22 cellular contexts compared by ENCODE assay signal in genomic region chr17:8444506-8444905, GRCh38. TPM values are rescaled to one million over a fixed set of nuclear protein-coding genes. Genes with fewer than 3 reads are reported as not detected.
A peak's percentile ranks its signal among the peaks of the same experiment; 100 is the strongest.
DNase-seq lines count a peak whose midpoint lies in the region; ATAC-seq and TF ChIP-seq lines count a peak whose summit lies in the region.
"Had no signal": no experiment of that assay in that cellular context is flagged by ENCODE, and none has a peak within 500 bp of the region (broad histone marks: within the 10 kb centered on the region; RNA-seq: fewer than 3 reads in every experiment).

No MANE protein-coding gene starts in this region.

- no peaks in the 10 kb centered on the region for H3K9me3 ChIP-seq in neutrophil
- H3K9me3 ChIP-seq: BE2C, HAP-1 had no signal

- peaks cover 77% of the 10 kb centered on the region for H3K4me1 Mint-ChIP-seq in endothelial cell (ENCODE audit: unreplicated experiment)
- peaks cover 25% of the 10 kb centered on the region for H3K4me1 Mint-ChIP-seq in activated CD4-positive, alpha-beta T cell treated with anti-CD3 and anti-CD28 coated beads, Interleukin-2, amount 10 ng/mL, durations not matched to agents 7 days and 5 days

- peak overlapping the region; percentile 9 for H3K27ac Mint-ChIP-seq in endothelial cell (ENCODE audit: unreplicated experiment)
- H3K27ac Mint-ChIP-seq in activated CD4-positive, alpha-beta T cell treated with anti-CD3 and anti-CD28 coated beads, Interleukin-2, amount 10 ng/mL, durations not matched to agents 7 days and 5 days, result no peak overlapping the region

- ATAC-seq in GM19351 (IDR thresholded peaks at IDR 0.05; ENCODE audit: unreplicated experiment), result no peak
- ATAC-seq: GM12878 had no signal

- no peak overlapping the region for H3K4me3 ChIP-seq in neutrophil (ENCODE audit: low read depth in 1 of 2, low read length in 1 of 2)
- H3K4me3 ChIP-seq: GM12878, GM23248, HAP-1 had no signal

- peaks cover 3 to 8% of the 10 kb centered on the region in 2 experiments for H3K4me1 ChIP-seq in neutrophil (ENCODE audit: control insufficient read depth in 1 of 2, insufficient read depth in 1 of 2, low read depth in 1 of 2, low read length in 1 of 2)
- H3K4me1 ChIP-seq: BE2C had no signal

- peaks cover 36% of the 10 kb centered on the region for H3K36me3 Mint-ChIP-seq in endothelial cell (ENCODE audit: low read depth, unreplicated experiment)
- H3K36me3 Mint-ChIP-seq in activated CD4-positive, alpha-beta T cell treated with anti-CD3 and anti-CD28 coated beads, Interleukin-2, amount 10 ng/mL, durations not matched to agents 7 days and 5 days (ENCODE audit: low read depth), result peaks cover 47% of the 10 kb centered on the region

- H3K27ac ChIP-seq in VCaP (peak overlapping the region; percentile 65; the same call in 1 of the 2 replicates), neutrophil (peak overlapping the region; percentile 6)
- H3K27ac ChIP-seq: GM23248 had no signal

- CTCF ChIA-PET in activated CD4-positive, alpha-beta T cell treated with anti-CD3 and anti-CD28 coated beads, Interleukin-2, amount 10 ng/mL, durations not matched to agents 7 days and 5 days (lab: Charles Lee), result no interaction called here

- H3K36me3 ChIP-seq in neutrophil, result peaks cover 84% of the 10 kb centered on the region

- POLR2A ChIA-PET in activated CD4-positive, alpha-beta T cell treated with anti-CD3 and anti-CD28 coated beads, Interleukin-2, amount 10 ng/mL, durations not matched to agents 7 days and 5 days (lab: Charles Lee), result no interaction called here

- peak overlapping the region; percentile 13 for H3K4me3 Mint-ChIP-seq in endothelial cell (ENCODE audit: unreplicated experiment)
- H3K4me3 Mint-ChIP-seq in activated CD4-positive, alpha-beta T cell treated with anti-CD3 and anti-CD28 coated beads, Interleukin-2, amount 10 ng/mL, durations not matched to agents 7 days and 5 days, result no peak overlapping the region
- H3K4me3 Mint-ChIP-seq: CD4-positive, CD25-positive, alpha-beta regulatory T cell; CD8-positive, alpha-beta memory T cell had no signal

- no peaks in the 10 kb centered on the region for H3K9me3 Mint-ChIP-seq in endothelial cell (ENCODE audit: unreplicated experiment)
- no peaks in the 10 kb centered on the region for H3K9me3 Mint-ChIP-seq in activated CD4-positive, alpha-beta T cell treated with anti-CD3 and anti-CD28 coated beads, Interleukin-2, amount 10 ng/mL, durations not matched to agents 7 days and 5 days
- H3K9me3 Mint-ChIP-seq: CD4-positive, CD25-positive, alpha-beta regulatory T cell; CD8-positive, alpha-beta memory T cell had no signal

- peaks cover 7% of the 10 kb centered on the region for H3K27me3 Mint-ChIP-seq in endothelial cell (ENCODE audit: unreplicated experiment)
- no peaks in the 10 kb centered on the region for H3K27me3 Mint-ChIP-seq in activated CD4-positive, alpha-beta T cell treated with anti-CD3 and anti-CD28 coated beads, Interleukin-2, amount 10 ng/mL, durations not matched to agents 7 days and 5 days
- H3K27me3 Mint-ChIP-seq: CD4-positive, CD25-positive, alpha-beta regulatory T cell; CD8-positive, alpha-beta memory T cell had no signal

- DNase-seq in OCI-M1 (lab: John Stamatoyannopoulos, UW) (peak; percentile 61), endothelial cell (ENCODE audit: low spot score) (no peak), NCI-H187 (lab: John Stamatoyannopoulos, UW) (no peak)
- DNase-seq in activated CD4-positive, alpha-beta T cell treated with anti-CD3 and anti-CD28 coated beads, Interleukin-2, amount 10 ng/mL, durations not matched to agents 7 days and 5 days, result no peak
- DNase-seq: BE2C; C1 segment of cervical spinal cord; CD4-positive, CD25-positive, alpha-beta regulatory T cell; CD8-positive, alpha-beta memory T cell; COR-L47; DMS 273 treated with DMSO at 0.1 percent for 48 hours; DMS53; DND-41; EL; GM23248 had no signal

- H3K27me3 ChIP-seq in neutrophil, result no peaks in the 10 kb centered on the region
- H3K27me3 ChIP-seq: BE2C had no signal

- TF ChIP-seq CTCF in VCaP (conservative IDR thresholded peaks at IDR 0.05) (no peak), endothelial cell (IDR thresholded peaks at IDR 0.05; ENCODE audit: unreplicated experiment) (no peak), neutrophil (IDR thresholded peaks at IDR 0.05) (no peak)

RNA-seq across cellular contexts. Expression of gene NDEL1, which starts 8.8 kb away (rescaled TPM):
- total RNA-seq in endothelial cell (ENCODE audit: unreplicated experiment), result 82.4 TPM
- total RNA-seq in activated CD4-positive, alpha-beta T cell treated with anti-CD3 and anti-CD28 coated beads, Interleukin-2, amount 10 ng/mL, durations not matched to agents 7 days and 5 days, result 10 to 100 TPM; 59.7 to 65.5 TPM

RNA-seq across cellular contexts. Expression of gene RNF222, which starts 46.9 kb away (rescaled TPM):
- not detected for total RNA-seq in endothelial cell (ENCODE audit: unreplicated experiment)
- total RNA-seq in activated CD4-positive, alpha-beta T cell treated with anti-CD3 and anti-CD28 coated beads, Interleukin-2, amount 10 ng/mL, durations not matched to agents 7 days and 5 days, result under 1 TPM; 0.10 to 0.12 TPM
- total RNA-seq: A172; CD8-positive, alpha-beta memory T cell; GM12878; GM23248; H4; HT-29 had no signal
